ENCODE assay signal across 1 cellular context in the genomic region with DNA sequence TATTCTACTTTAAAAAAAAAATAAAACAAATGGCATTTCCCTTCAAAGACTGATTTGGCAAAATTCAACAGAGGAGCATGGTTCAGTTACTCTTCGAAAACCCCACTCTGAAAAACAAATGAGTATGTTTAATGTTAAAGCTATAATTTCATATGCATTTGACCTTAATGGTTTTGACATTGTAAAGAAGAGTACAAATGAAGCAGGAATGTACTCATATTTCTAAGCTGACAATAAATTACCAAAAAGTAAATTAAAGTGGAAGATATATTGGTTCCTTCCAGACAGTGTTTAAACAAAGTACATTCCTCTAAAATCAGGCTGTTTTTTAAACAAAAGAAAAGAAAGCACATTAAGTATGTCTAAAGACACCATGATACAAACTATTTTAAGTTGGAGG.
TF ChIP-seq lines count a peak whose summit lies in the region.

No MANE protein-coding gene starts in this region.

TF ChIP-seq in IMR-90, 13 proteins besides CTCF, POLR2A, EP300 and RAD21:
- TF ChIP-seq, protein P1, sequence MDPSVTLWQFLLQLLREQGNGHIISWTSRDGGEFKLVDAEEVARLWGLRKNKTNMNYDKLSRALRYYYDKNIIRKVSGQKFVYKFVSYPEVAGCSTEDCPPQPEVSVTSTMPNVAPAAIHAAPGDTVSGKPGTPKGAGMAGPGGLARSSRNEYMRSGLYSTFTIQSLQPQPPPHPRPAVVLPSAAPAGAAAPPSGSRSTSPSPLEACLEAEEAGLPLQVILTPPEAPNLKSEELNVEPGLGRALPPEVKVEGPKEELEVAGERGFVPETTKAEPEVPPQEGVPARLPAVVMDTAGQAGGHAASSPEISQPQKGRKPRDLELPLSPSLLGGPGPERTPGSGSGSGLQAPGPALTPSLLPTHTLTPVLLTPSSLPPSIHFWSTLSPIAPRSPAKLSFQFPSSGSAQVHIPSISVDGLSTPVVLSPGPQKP (IDR thresholded peaks at IDR 0.05; ENCODE audit: borderline replicate concordance, low read depth, low read length), result no peak
